22 cellular contexts compared by ENCODE assay signal in genomic region chr11:86663741-86664140, GRCh38.
"Had no signal": no experiment of that assay in that cellular context is flagged by ENCODE, and none has a peak within 500 bp of the region (broad histone marks: within the 10 kb centered on the region; RNA-seq: fewer than 3 reads in every experiment).

No MANE protein-coding gene starts in this region.

- H3K27ac ChIP-seq: gastrocnemius medialis, lower lobe of right lung, ovary, SK-N-MC, upper lobe of right lung had no signal

- DNase-seq: activated CD4-positive, alpha-beta T cell treated with anti-CD3 and anti-CD28 coated beads for 36 hours; activated CD4-positive, alpha-beta T cell treated with anti-CD3 and anti-CD28 coated beads, Interleukin-2, amount 50 U/mL, for 4 hours; activated CD4-positive, CD25-positive, alpha-beta regulatory T cell; activated CD8-positive, alpha-beta memory T cell treated with anti-CD3 and anti-CD28 coated beads, Interleukin-2, amount 50 U/mL, for 48 hours; activated gamma-delta T cell; activated naive CD4-positive, alpha-beta T cell treated with anti-CD3 and anti-CD28 coated beads, Interleukin-2, amount 10 ng/mL, durations not matched to agents 7 days and 5 days; activated T-cell treated with anti-CD3 and anti-CD28 coated beads, Interleukin-2, amount 50 U/mL, for 24 hours; amygdala; caudate nucleus; endodermal cell; gastrocnemius medialis; hippocampal formation; kidney; lower lobe of right lung; naive thymus-derived CD4-positive, alpha-beta T cell; ovary; retina; stimulated activated CD4-positive, alpha-beta T cell treated with anti-CD3 and anti-CD28 coated beads, Interleukin-4, amount 100 ng/mL, for 1 hour; stimulated activated naive CD8-positive, alpha-beta T cell treated with anti-CD3 and anti-CD28 coated beads, Interleukin-15, Interleukin-2, amounts not matched to agents 100 U/mL and 50 U/mL, for 24 hours; upper lobe of right lung had no signal

- H3K4me3 ChIP-seq: esophagus muscularis mucosa, gastrocnemius medialis, lower lobe of right lung, ovary, SK-N-MC, upper lobe of right lung had no signal

- H3K36me3 ChIP-seq: gastrocnemius medialis, lower lobe of right lung, ovary, upper lobe of right lung had no signal

- H3K27me3 ChIP-seq: esophagus muscularis mucosa, gastrocnemius medialis, ovary, upper lobe of right lung had no signal

- H3K4me1 ChIP-seq: lower lobe of right lung, upper lobe of right lung had no signal

- H3K9me3 ChIP-seq: esophagus muscularis mucosa, gastrocnemius medialis, lower lobe of right lung, ovary, upper lobe of right lung had no signal

- ATAC-seq: activated CD4-positive, alpha-beta T cell treated with anti-CD3 and anti-CD28 coated beads for 36 hours; gastrocnemius medialis; lower lobe of right lung; naive thymus-derived CD4-positive, alpha-beta T cell; stimulated activated naive CD8-positive, alpha-beta T cell treated with anti-CD3 and anti-CD28 coated beads, Interleukin-15, Interleukin-2, amounts not matched to agents 100 U/mL and 50 U/mL, for 24 hours; upper lobe of right lung had no signal
